In the genomic region with DNA sequence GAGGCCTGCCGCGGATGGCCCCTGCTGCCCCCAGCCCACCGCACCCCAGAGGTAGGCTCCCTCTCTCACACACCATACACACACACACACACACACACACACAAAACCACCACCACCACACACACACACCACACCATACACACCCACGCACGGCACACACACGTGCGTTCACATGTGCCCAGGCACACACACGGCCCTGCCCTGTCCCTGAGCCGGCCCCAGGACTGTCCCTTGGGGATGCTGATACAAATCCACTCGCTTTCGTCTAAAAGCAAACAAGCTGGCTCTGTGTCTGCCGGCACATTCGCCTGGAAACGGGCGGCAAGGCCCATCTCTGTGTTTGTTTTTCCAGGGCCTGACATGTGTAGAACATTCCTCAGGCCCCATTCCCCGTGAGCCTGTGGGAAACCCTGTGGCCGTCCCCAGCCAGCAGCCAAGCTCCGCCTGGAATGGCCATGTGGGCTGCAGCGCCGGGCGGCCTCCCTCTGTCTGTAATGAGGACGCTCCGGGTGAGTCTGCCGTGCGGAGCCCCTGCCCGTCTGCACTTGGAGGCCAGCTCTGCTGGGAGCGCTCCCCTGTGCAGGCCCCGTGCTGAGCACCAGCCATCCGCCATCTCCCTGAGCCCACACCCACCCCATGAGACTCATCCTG, we compare ENCODE assay signal across 1 cellular context.
TF ChIP-seq lines count a peak whose summit lies in the region.

No MANE protein-coding gene starts in this region.

TF ChIP-seq in HEK293, 187 proteins besides CTCF, POLR2A, EP300 and RAD21 (continued from another document):
- TF ChIP-seq, protein P1, sequence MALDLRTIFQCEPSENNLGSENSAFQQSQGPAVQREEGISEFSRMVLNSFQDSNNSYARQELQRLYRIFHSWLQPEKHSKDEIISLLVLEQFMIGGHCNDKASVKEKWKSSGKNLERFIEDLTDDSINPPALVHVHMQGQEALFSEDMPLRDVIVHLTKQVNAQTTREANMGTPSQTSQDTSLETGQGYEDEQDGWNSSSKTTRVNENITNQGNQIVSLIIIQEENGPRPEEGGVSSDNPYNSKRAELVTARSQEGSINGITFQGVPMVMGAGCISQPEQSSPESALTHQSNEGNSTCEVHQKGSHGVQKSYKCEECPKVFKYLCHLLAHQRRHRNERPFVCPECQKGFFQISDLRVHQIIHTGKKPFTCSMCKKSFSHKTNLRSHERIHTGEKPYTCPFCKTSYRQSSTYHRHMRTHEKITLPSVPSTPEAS (tag by site-specific recombination; IDR thresholded peaks at IDR 0.05): peak; percentile 69
- TF ChIP-seq, protein P2, sequence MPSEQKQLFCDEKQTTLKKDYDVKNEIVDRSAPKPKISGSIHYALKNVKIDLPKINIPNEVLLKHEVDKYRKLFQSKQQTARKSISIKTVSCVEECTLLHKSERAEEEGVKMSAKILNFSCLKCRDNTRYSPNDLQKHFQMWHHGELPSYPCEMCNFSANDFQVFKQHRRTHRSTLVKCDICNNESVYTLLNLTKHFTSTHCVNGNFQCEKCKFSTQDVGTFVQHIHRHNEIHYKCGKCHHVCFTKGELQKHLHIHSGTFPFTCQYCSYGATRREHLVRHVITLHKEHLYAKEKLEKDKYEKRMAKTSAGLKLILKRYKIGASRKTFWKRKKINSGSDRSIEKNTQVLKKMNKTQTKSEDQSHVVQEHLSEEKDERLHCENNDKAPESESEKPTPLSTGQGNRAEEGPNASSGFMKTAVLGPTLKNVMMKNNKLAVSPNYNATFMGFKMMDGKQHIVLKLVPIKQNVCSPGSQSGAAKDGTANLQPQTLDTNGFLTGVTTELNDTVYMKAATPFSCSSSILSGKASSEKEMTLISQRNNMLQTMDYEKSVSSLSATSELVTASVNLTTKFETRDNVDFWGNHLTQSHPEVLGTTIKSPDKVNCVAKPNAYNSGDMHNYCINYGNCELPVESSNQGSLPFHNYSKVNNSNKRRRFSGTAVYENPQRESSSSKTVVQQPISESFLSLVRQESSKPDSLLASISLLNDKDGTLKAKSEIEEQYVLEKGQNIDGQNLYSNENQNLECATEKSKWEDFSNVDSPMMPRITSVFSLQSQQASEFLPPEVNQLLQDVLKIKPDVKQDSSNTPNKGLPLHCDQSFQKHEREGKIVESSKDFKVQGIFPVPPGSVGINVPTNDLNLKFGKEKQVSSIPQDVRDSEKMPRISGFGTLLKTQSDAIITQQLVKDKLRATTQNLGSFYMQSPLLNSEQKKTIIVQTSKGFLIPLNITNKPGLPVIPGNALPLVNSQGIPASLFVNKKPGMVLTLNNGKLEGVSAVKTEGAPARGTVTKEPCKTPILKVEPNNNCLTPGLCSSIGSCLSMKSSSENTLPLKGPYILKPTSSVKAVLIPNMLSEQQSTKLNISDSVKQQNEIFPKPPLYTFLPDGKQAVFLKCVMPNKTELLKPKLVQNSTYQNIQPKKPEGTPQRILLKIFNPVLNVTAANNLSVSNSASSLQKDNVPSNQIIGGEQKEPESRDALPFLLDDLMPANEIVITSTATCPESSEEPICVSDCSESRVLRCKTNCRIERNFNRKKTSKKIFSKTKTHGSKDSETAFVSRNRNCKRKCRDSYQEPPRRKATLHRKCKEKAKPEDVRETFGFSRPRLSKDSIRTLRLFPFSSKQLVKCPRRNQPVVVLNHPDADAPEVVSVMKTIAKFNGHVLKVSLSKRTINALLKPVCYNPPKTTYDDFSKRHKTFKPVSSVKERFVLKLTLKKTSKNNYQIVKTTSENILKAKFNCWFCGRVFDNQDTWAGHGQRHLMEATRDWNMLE (tag by site-specific recombination; conservative IDR thresholded peaks at IDR 0.05; ENCODE audit: low read depth): no peak
